16 cellular contexts compared by ENCODE assay signal in genomic region chr7:26704036-26704435, GRCh38.
DNase-seq lines count a peak whose midpoint lies in the region; ATAC-seq and TF ChIP-seq lines count a peak whose summit lies in the region.
"Had no signal": no experiment of that assay in that cellular context is flagged by ENCODE, and none has a peak within 500 bp of the region (broad histone marks: within the 10 kb centered on the region; RNA-seq: fewer than 3 reads in every experiment).

No MANE protein-coding gene starts in this region.

- intact Hi-C loops in IMR-90 (cut with micrococcal nuclease): no loop called here

- H3K23ac ChIP-seq in IMR-90 (ENCODE audit: low read depth, low read length): no peak overlapping the region

- H4K91ac ChIP-seq in IMR-90 (ENCODE audit: insufficient read depth, low read depth, low read length): 0 out of 2 replicates have a peak overlapping the region, but pooled peaks have one; percentile 3

- no peak overlapping the region for H3K56ac ChIP-seq in IMR-90 (ENCODE audit: extremely low read depth, insufficient read depth, low read length)

- H3K4me3 ChIP-seq in IMR-90 (ENCODE audit: insufficient read depth, low read depth, low read length) (no peak overlapping the region), adipocyte (ENCODE audit: low read length) (peak overlapping the region; percentile 69), subcutaneous abdominal adipose tissue (ENCODE audit: low read depth in 1 of 5, low read length in 5 of 5) (no peak overlapping the region)
- H3K4me3 ChIP-seq: HAP-1 had no signal

- no peak overlapping the region for H3K9ac ChIP-seq in IMR-90 (ENCODE audit: low read depth, low read length)
- H3K9ac ChIP-seq in adipocyte (ENCODE audit: low read length): peak overlapping the region; percentile 83
- H3K9ac ChIP-seq in subcutaneous abdominal adipose tissue (ENCODE audit: low read length in 5 of 5): no peak overlapping the region

- CTCF ChIA-PET in IMR-90 (lab: Yijun Ruan, JAX): no interaction called here
- CTCF ChIA-PET in activated CD8-positive, alpha-beta memory T cell treated with anti-CD3 and anti-CD28 coated beads, Interleukin-2, amount 10 ng/mL, durations not matched to agents 7 days and 5 days (lab: Charles Lee): no interaction called here

- H3K27me3 Mint-ChIP-seq in mesothelial cell of epicardium (ENCODE audit: low read depth): no peaks in the 10 kb centered on the region
- H3K27me3 Mint-ChIP-seq in activated CD8-positive, alpha-beta memory T cell treated with anti-CD3 and anti-CD28 coated beads, Interleukin-2, amount 10 ng/mL, durations not matched to agents 7 days and 5 days: peaks cover 2% of the 10 kb centered on the region

- TF ChIP-seq RAD21 in IMR-90 (IDR thresholded peaks at IDR 0.05; ENCODE audit: low read length): no peak

- H2AFZ ChIP-seq in IMR-90 (replicated peaks; ENCODE audit: low read length, poor library complexity): no peak overlapping the region

- POLR2A ChIA-PET in IMR-90 (lab: Charles Lee; ENCODE audit: unreplicated experiment): no interaction called here

- H3K4me1 Mint-ChIP-seq in mesothelial cell of epicardium: peaks cover 23% of the 10 kb centered on the region
- H3K4me1 Mint-ChIP-seq in activated CD8-positive, alpha-beta memory T cell treated with anti-CD3 and anti-CD28 coated beads, Interleukin-2, amount 10 ng/mL, durations not matched to agents 7 days and 5 days: no peaks in the 10 kb centered on the region
- H3K4me1 Mint-ChIP-seq: CD4-positive, alpha-beta memory T cell had no signal

- no TSS peak for BruUV-seq in IMR-90 (replicated peaks; lab: Mats Ljungman, UMichigan)

- no peaks in the 10 kb centered on the region for H4K20me1 ChIP-seq in IMR-90 (ENCODE audit: insufficient read depth, low read length)

- in situ Hi-C loops in IMR-90 (cut with MboI; ENCODE audit: low sequenced_read_pairs): no loop called here

- H3K4me1 ChIP-seq in IMR-90 (ENCODE audit: control insufficient read depth, insufficient read depth, low read length) (peaks cover 6% of the 10 kb centered on the region), adipocyte (ENCODE audit: control insufficient read depth, insufficient read depth, low read length) (peaks cover 55% of the 10 kb centered on the region), subcutaneous abdominal adipose tissue (ENCODE audit: control insufficient read depth in 5 of 5, insufficient read depth in 5 of 5, low read length in 5 of 5) (peaks cover 0 to 42% (median 21%) of the 10 kb centered on the region in 5 donors)

- H3K4me2 ChIP-seq in IMR-90 (ENCODE audit: low read depth, low read length): no peak overlapping the region

- H3K14ac ChIP-seq in IMR-90 (replicated peaks; ENCODE audit: low read depth, low read length): no peak overlapping the region

- H3K4me3 Mint-ChIP-seq in mesothelial cell of epicardium: no peak overlapping the region
- H3K4me3 Mint-ChIP-seq in activated CD8-positive, alpha-beta memory T cell treated with anti-CD3 and anti-CD28 coated beads, Interleukin-2, amount 10 ng/mL, durations not matched to agents 7 days and 5 days: no peak overlapping the region
- H3K4me3 Mint-ChIP-seq: CD4-positive, alpha-beta memory T cell had no signal

- H4K8ac ChIP-seq in IMR-90 (ENCODE audit: low read depth in 2 of 2, low read length in 2 of 2): no peak overlapping the region

- H3K18ac ChIP-seq in IMR-90 (ENCODE audit: low read depth, low read length): peak overlapping the region; percentile 71

- no CpG with 5 or more reads among the region's 1 CpG for WGBS in IMR-90 (ENCODE audit: extremely low coverage in 2 of 2, insufficient read length in 1 of 2), 2 experiments

- 0 out of 2 replicates have a peak overlapping the region, but pooled peaks have one; percentile 9 for H2BK20ac ChIP-seq in IMR-90 (ENCODE audit: low read depth, low read length)

- H3K27ac ChIP-seq in IMR-90 (ENCODE audit: insufficient read depth, low read length): no peak overlapping the region
- peak overlapping the region; percentile 69 for H3K27ac ChIP-seq in subcutaneous abdominal adipose tissue (ENCODE audit: low read depth, low read length)

- TF ChIP-seq CTCF in IMR-90 (conservative IDR thresholded peaks at IDR 0.05; ENCODE audit: low read depth, low read length) (no peak), mesothelial cell of epicardium (IDR thresholded peaks at IDR 0.05; ENCODE audit: unreplicated experiment) (no peak)

- H3K9me1 ChIP-seq in IMR-90 (ENCODE audit: insufficient read depth, low read length): peaks cover 2% of the 10 kb centered on the region; the same call in 1 of the 2 replicates

- H3K27ac Mint-ChIP-seq in mesothelial cell of epicardium: peak overlapping the region; percentile 75
- H3K27ac Mint-ChIP-seq in activated CD8-positive, alpha-beta memory T cell treated with anti-CD3 and anti-CD28 coated beads, Interleukin-2, amount 10 ng/mL, durations not matched to agents 7 days and 5 days: no peak overlapping the region

- DNase-seq in IMR-90 (no peak), adipocyte (ENCODE audit: low read depth) (no peak), mesothelial cell of epicardium (ENCODE audit: low spot score in 2 of 2, unreplicated experiment in 2 of 2) (no peak), medulla oblongata (ENCODE audit: extremely low spot score) (no peak)
- DNase-seq in activated CD8-positive, alpha-beta memory T cell treated with anti-CD3 and anti-CD28 coated beads, Interleukin-2, amount 10 ng/mL, durations not matched to agents 7 days and 5 days: no peak
- DNase-seq: C1 segment of cervical spinal cord; Calu3; CD4-positive, alpha-beta memory T cell; COR-L47; DMS53; DMS79 treated with DMSO at 0.1 percent for 48 hours; GF-D8; GOT3 had no signal

- no peaks in the 10 kb centered on the region for H3K36me3 Mint-ChIP-seq in mesothelial cell of epicardium
- no peaks in the 10 kb centered on the region for H3K36me3 Mint-ChIP-seq in activated CD8-positive, alpha-beta memory T cell treated with anti-CD3 and anti-CD28 coated beads, Interleukin-2, amount 10 ng/mL, durations not matched to agents 7 days and 5 days

- no peak for ATAC-seq in IMR-90 (ENCODE audit: low read depth)
- ATAC-seq in activated CD8-positive, alpha-beta memory T cell treated with anti-CD3 and anti-CD28 coated beads, Interleukin-2, amount 10 ng/mL, durations not matched to agents 7 days and 5 days: no peak
- no peak for ATAC-seq in GM18870 (IDR thresholded peaks at IDR 0.05; ENCODE audit: unreplicated experiment)

- H3K27me3 ChIP-seq in IMR-90 (ENCODE audit: control insufficient read depth, insufficient read depth, low read length): no peaks in the 10 kb centered on the region
- H3K27me3 ChIP-seq in adipocyte (replicated peaks; ENCODE audit: control insufficient read depth, insufficient read depth, low read length): no peaks in the 10 kb centered on the region
- no peaks in the 10 kb centered on the region for H3K27me3 ChIP-seq in subcutaneous abdominal adipose tissue (ENCODE audit: control insufficient read depth in 5 of 5, insufficient read depth in 4 of 5, low read length in 5 of 5)

- H2BK120ac ChIP-seq in IMR-90 (ENCODE audit: low read depth, low read length): no peak overlapping the region

- no peaks in the 10 kb centered on the region for H3K79me1 ChIP-seq in IMR-90 (ENCODE audit: low read depth in 1 of 2, low read length in 2 of 2)

- no peak overlapping the region for H2BK5ac ChIP-seq in IMR-90 (ENCODE audit: low read depth, low read length, poor library complexity, severe bottlenecking)

- no peaks in the 10 kb centered on the region for H3K9me3 ChIP-seq in IMR-90 (ENCODE audit: control insufficient read depth, insufficient read depth, low read length)
- H3K9me3 ChIP-seq in adipocyte (ENCODE audit: control insufficient read depth, low read length): no peaks in the 10 kb centered on the region
- no peaks in the 10 kb centered on the region for H3K9me3 ChIP-seq in subcutaneous abdominal adipose tissue (ENCODE audit: control insufficient read depth in 5 of 5, low read length in 5 of 5)
- H3K9me3 ChIP-seq: HAP-1 had no signal

- no peak overlapping the region for H2AK9ac ChIP-seq in IMR-90 (replicated peaks; ENCODE audit: low read depth, low read length, poor library complexity)

- no peak overlapping the region for H2BK15ac ChIP-seq in IMR-90 (ENCODE audit: low read depth, low read length)

- H4K5ac ChIP-seq in IMR-90 (ENCODE audit: low read depth, low read length): peak overlapping the region; percentile 43; the same call in 1 of the 2 replicates

- TF ChIP-seq POLR2A in IMR-90 (IDR thresholded peaks at IDR 0.05; ENCODE audit: low read depth, low read length): no peak

- 0 out of 2 replicates have a peak overlapping the region, but pooled peaks have one; percentile 11 for H2AK5ac ChIP-seq in IMR-90 (ENCODE audit: low read depth, low read length)

- no peaks in the 10 kb centered on the region for H3K36me3 ChIP-seq in IMR-90 (ENCODE audit: control insufficient read depth, insufficient read depth, low read length)
- no peaks in the 10 kb centered on the region for H3K36me3 ChIP-seq in adipocyte (ENCODE audit: control insufficient read depth, insufficient read depth, low read length, severe bottlenecking)
- no peaks in the 10 kb centered on the region for H3K36me3 ChIP-seq in subcutaneous abdominal adipose tissue (ENCODE audit: control insufficient read depth in 5 of 5, insufficient read depth in 5 of 5, low read length in 5 of 5)
- H3K36me3 ChIP-seq: HAP-1 had no signal

- dilution Hi-C loops in IMR-90 (cut with HindIII; ENCODE audit: low sequenced_read_pairs, unreplicated experiment): no loop called here

- no peaks in the 10 kb centered on the region for H3K9me3 Mint-ChIP-seq in mesothelial cell of epicardium
- H3K9me3 Mint-ChIP-seq in activated CD8-positive, alpha-beta memory T cell treated with anti-CD3 and anti-CD28 coated beads, Interleukin-2, amount 10 ng/mL, durations not matched to agents 7 days and 5 days (ENCODE audit: low read depth): no peaks in the 10 kb centered on the region
- H3K9me3 Mint-ChIP-seq: CD4-positive, alpha-beta memory T cell had no signal

- 0 out of 2 replicates have a peak overlapping the region, but pooled peaks have one; percentile 46 for H3K4ac ChIP-seq in IMR-90 (ENCODE audit: low read depth, low read length)

TF ChIP-seq in IMR-90, 13 proteins besides CTCF, POLR2A, EP300 and RAD21 (continues in another document):
- TF ChIP-seq, protein P1, sequence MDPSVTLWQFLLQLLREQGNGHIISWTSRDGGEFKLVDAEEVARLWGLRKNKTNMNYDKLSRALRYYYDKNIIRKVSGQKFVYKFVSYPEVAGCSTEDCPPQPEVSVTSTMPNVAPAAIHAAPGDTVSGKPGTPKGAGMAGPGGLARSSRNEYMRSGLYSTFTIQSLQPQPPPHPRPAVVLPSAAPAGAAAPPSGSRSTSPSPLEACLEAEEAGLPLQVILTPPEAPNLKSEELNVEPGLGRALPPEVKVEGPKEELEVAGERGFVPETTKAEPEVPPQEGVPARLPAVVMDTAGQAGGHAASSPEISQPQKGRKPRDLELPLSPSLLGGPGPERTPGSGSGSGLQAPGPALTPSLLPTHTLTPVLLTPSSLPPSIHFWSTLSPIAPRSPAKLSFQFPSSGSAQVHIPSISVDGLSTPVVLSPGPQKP (IDR thresholded peaks at IDR 0.05; ENCODE audit: borderline replicate concordance, low read depth, low read length): no peak
- TF ChIP-seq CHD1 (IDR thresholded peaks at IDR 0.05; ENCODE audit: low read depth, low read length) (no peak), BHLHE40 (IDR thresholded peaks at IDR 0.05; ENCODE audit: low read depth, low read length) (no peak), FOS (IDR thresholded peaks at IDR 0.05; ENCODE audit: low read depth, low read length) (no peak)
